ENCODE assay signal across 21 cellular contexts in the genomic region with DNA sequence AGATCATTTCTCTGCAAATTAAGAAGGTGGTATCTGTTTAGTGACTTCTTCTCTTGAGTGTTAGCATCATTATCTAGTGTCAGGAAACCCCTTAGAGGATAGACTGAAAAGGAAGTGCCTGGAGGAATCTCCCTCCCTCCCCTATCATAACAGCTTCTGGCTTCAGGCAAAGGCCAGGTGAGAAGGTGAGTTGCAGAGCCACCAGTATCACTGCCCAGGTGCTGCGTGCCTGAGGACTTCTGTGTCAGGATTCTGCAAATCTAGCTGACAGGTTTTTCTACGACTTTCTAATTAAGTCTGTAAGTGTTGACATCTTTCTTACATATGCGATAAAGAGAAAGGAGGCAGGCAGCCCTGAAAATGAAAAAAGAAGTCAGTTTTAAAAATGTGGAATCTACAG.
A peak's percentile ranks its signal among the peaks of the same experiment; 100 is the strongest.
DNase-seq lines count a peak whose midpoint lies in the region; ATAC-seq and TF ChIP-seq lines count a peak whose summit lies in the region.
"Had no signal": no experiment of that assay in that cellular context is flagged by ENCODE, and none has a peak within 500 bp of the region (broad histone marks: within the 10 kb centered on the region; RNA-seq: fewer than 3 reads in every experiment).

No MANE protein-coding gene starts in this region.

- peaks cover 80% of the 10 kb centered on the region for H4K20me1 ChIP-seq in SK-N-SH (ENCODE audit: insufficient read depth)
- H4K20me1 ChIP-seq: BLaER1 had no signal

- TF ChIP-seq RAD21 in SK-N-SH (IDR thresholded peaks at IDR 0.05; ENCODE audit: low read length): no peak

- H2BK12ac ChIP-seq in trophoblast cell (ENCODE audit: low read length): no peak overlapping the region

- no peak overlapping the region for H2AFZ ChIP-seq in SK-N-SH (ENCODE audit: low read depth)
- H2AFZ ChIP-seq in trophoblast cell (ENCODE audit: insufficient read depth, low read length, poor library complexity): no peak overlapping the region

- H2BK5ac ChIP-seq in mesendoderm (ENCODE audit: low read length): no peak overlapping the region
- no peak overlapping the region for H2BK5ac ChIP-seq in trophoblast cell (ENCODE audit: low read depth, low read length, poor library complexity)

- no peak overlapping the region for H3K14ac ChIP-seq in trophoblast cell (ENCODE audit: low read length)

- H3K9me3 ChIP-seq in SK-N-SH (no peaks in the 10 kb centered on the region), trophoblast cell (ENCODE audit: insufficient read depth, low read depth, low read length) (no peaks in the 10 kb centered on the region), suprapubic skin (no peaks in the 10 kb centered on the region)
- H3K9me3 ChIP-seq: BE2C, BLaER1 had no signal

- H3F3A ChIP-seq in SK-N-SH (replicated peaks; ENCODE audit: insufficient read depth): peaks cover 17% of the 10 kb centered on the region

- H4K12ac ChIP-seq in trophoblast cell (ENCODE audit: low read depth, low read length): no peak overlapping the region

- H2BK120ac ChIP-seq in mesendoderm (ENCODE audit: low read depth, low read length) (no peak overlapping the region), trophoblast cell (ENCODE audit: insufficient read depth, low read length, poor library complexity) (no peak overlapping the region)

- H3K79me1 ChIP-seq in mesendoderm (ENCODE audit: low read length): no peaks in the 10 kb centered on the region
- H3K79me1 ChIP-seq in trophoblast cell (ENCODE audit: low read length): no peaks in the 10 kb centered on the region

- H3K18ac ChIP-seq in mesendoderm (ENCODE audit: low read length) (no peak overlapping the region), trophoblast cell (ENCODE audit: low read length) (no peak overlapping the region)

- H4K5ac ChIP-seq in mesendoderm (ENCODE audit: low read length): no peak overlapping the region

- H3K27me3 ChIP-seq in SK-N-SH (ENCODE audit: insufficient read depth): no peaks in the 10 kb centered on the region
- H3K27me3 ChIP-seq in mesendoderm (ENCODE audit: insufficient read depth, low read length, poor library complexity): no peaks in the 10 kb centered on the region
- no peaks in the 10 kb centered on the region for H3K27me3 ChIP-seq in trophoblast cell (ENCODE audit: insufficient read depth, low read length)
- H3K27me3 ChIP-seq in suprapubic skin: no peaks in the 10 kb centered on the region
- H3K27me3 ChIP-seq: BE2C, BLaER1 had no signal

- peaks cover 0 to 42% of the 10 kb centered on the region in 2 experiments; a peak in 3 of 4 replicates for H3K4me1 ChIP-seq in SK-N-SH (ENCODE audit: control insufficient read depth in 1 of 2, insufficient read depth in 2 of 2, low read depth in 1 of 2, low read length in 1 of 2)
- no peaks in the 10 kb centered on the region for H3K4me1 ChIP-seq in mesendoderm (ENCODE audit: control insufficient read depth, low read depth, low read length)
- H3K4me1 ChIP-seq in trophoblast cell (ENCODE audit: control insufficient read depth in 1 of 2, insufficient read depth in 2 of 2, low read length in 2 of 2): no peaks in the 10 kb centered on the region
- H3K4me1 ChIP-seq in suprapubic skin: no peaks in the 10 kb centered on the region
- H3K4me1 ChIP-seq: BE2C, BLaER1 had no signal

- H4K91ac ChIP-seq in trophoblast cell (ENCODE audit: low read depth, low read length): no peak overlapping the region

- TF ChIP-seq CTCF in SK-N-SH (IDR thresholded peaks at IDR 0.05): no peak
- no peak for TF ChIP-seq CTCF in suprapubic skin (IDR thresholded peaks at IDR 0.05)

- no peak overlapping the region for H3K4ac ChIP-seq in mesendoderm (ENCODE audit: low read depth, low read length)
- H3K4ac ChIP-seq in trophoblast cell (ENCODE audit: low read depth, low read length): no peak overlapping the region

- CTCF ChIA-PET in SK-N-SH (lab: Yijun Ruan, JAX): no interaction called here

- DNase-seq in SK-N-SH (no peak), NCI-H69 (lab: John Stamatoyannopoulos, UW) (peak; percentile 9), mesendoderm (peak; percentile 11), trophoblast cell (peak; percentile 62 to 78), suprapubic skin (ENCODE audit: low spot score in 2 of 2) (no peak), dermis blood vessel endothelial cell (no peak)
- DNase-seq: 8988T; ACHN; BE2C; C1 segment of cervical spinal cord; CD4-positive, alpha-beta memory T cell; CD4-positive, CD25-positive, alpha-beta regulatory T cell; CD8-positive, alpha-beta memory T cell; COR-L47; DMS 273 treated with DMSO at 0.1 percent for 48 hours; DMS79 treated with DMSO at 0.1 percent for 48 hours; GF-D8 had no signal

- H3K56ac ChIP-seq in mesendoderm (ENCODE audit: low read length): no peak overlapping the region

- no peak overlapping the region for H3K9ac ChIP-seq in SK-N-SH
- no peak overlapping the region for H3K9ac ChIP-seq in mesendoderm (ENCODE audit: low read length)
- no peak overlapping the region for H3K9ac ChIP-seq in trophoblast cell (ENCODE audit: low read length)
- H3K9ac ChIP-seq: BLaER1 had no signal

- WGBS in SK-N-SH (ENCODE audit: low lambda C conversion rate): 65% methylated on average over 3 of the region's 3 CpGs
- no CpG with 5 or more reads among the region's 3 CpGs for WGBS in mesendoderm (ENCODE audit: extremely low coverage, insufficient coverage, low lambda C conversion rate)
- WGBS in trophoblast cell (ENCODE audit: extremely low coverage, insufficient coverage, insufficient read length): no CpG with 5 or more reads among the region's 3 CpGs
- 67% methylated on average over 3 of the region's 3 CpGs for WGBS in suprapubic skin

- ATAC-seq in SK-N-SH treated with all-trans-retinoic acid at 6 μM for 48 hours: no peak
- no peak for ATAC-seq in GM18517 (IDR thresholded peaks at IDR 0.05; ENCODE audit: unreplicated experiment)
- ATAC-seq: GM12878 had no signal

- H3K36me3 ChIP-seq in SK-N-SH (replicated peaks in 1 of 2; ENCODE audit: control insufficient read depth in 1 of 2, insufficient read depth in 2 of 2, low read length in 1 of 2) (peaks cover 0 to 32% of the 10 kb centered on the region in 2 experiments), mesendoderm (ENCODE audit: control insufficient read depth, insufficient read depth, low read length) (no peaks in the 10 kb centered on the region), trophoblast cell (ENCODE audit: control insufficient read depth in 1 of 2, insufficient read depth in 2 of 2, low read length in 2 of 2) (no peaks in the 10 kb centered on the region), suprapubic skin (no peaks in the 10 kb centered on the region)
- H3K36me3 ChIP-seq: BE2C, BLaER1 had no signal

- H3K4me2 ChIP-seq in SK-N-SH: 0 out of 2 replicates have a peak overlapping the region, but pooled peaks have one; percentile 29
- no peak overlapping the region for H3K4me2 ChIP-seq in mesendoderm (ENCODE audit: low read length)
- no peak overlapping the region for H3K4me2 ChIP-seq in trophoblast cell (ENCODE audit: low read length)
- H3K4me2 ChIP-seq: BLaER1 had no signal

- H2AK5ac ChIP-seq in mesendoderm (ENCODE audit: low read length) (no peak overlapping the region), trophoblast cell (ENCODE audit: low read length) (no peak overlapping the region)

- no peaks in the 10 kb centered on the region for H3K9me2 ChIP-seq in SK-N-SH

- TF ChIP-seq POLR2A in suprapubic skin (IDR thresholded peaks at IDR 0.05): no peak

- no peak overlapping the region; a peak in 1 of 4 replicates for H3K27ac ChIP-seq in SK-N-SH (ENCODE audit: low read depth in 2 of 2, low read length in 1 of 2)
- no peak overlapping the region for H3K27ac ChIP-seq in mesendoderm (ENCODE audit: low read depth, low read length)
- no peak overlapping the region for H3K27ac ChIP-seq in trophoblast cell (ENCODE audit: low read depth, low read length)
- H3K27ac ChIP-seq in suprapubic skin: no peak overlapping the region
- H3K27ac ChIP-seq: BLaER1 had no signal

- POLR2A ChIA-PET in SK-N-SH (lab: Yijun Ruan, JAX): no interaction called here

- peaks cover 100% of the 10 kb centered on the region for H3K79me2 ChIP-seq in SK-N-SH (ENCODE audit: insufficient read depth)
- no peaks in the 10 kb centered on the region for H3K79me2 ChIP-seq in mesendoderm (ENCODE audit: control insufficient read depth, insufficient read depth, low read length)
- H3K79me2 ChIP-seq in trophoblast cell (ENCODE audit: control insufficient read depth, insufficient read depth, low read length, poor library complexity): no peaks in the 10 kb centered on the region

- no peak overlapping the region for H4K8ac ChIP-seq in mesendoderm (ENCODE audit: low read depth, low read length)
- no peak overlapping the region for H4K8ac ChIP-seq in trophoblast cell (ENCODE audit: low read depth, low read length)

- H3K23ac ChIP-seq in mesendoderm (ENCODE audit: low read length) (no peak overlapping the region), trophoblast cell (ENCODE audit: low read length) (no peak overlapping the region)

- H3K4me3 ChIP-seq in SK-N-SH (ENCODE audit: low read depth in 2 of 2, low read length in 1 of 2): no peak overlapping the region
- no peak overlapping the region for H3K4me3 ChIP-seq in mesendoderm (ENCODE audit: low read length)
- no peak overlapping the region for H3K4me3 ChIP-seq in trophoblast cell (ENCODE audit: low read depth, low read length)
- H3K4me3 ChIP-seq in suprapubic skin: no peak overlapping the region
- H3K4me3 ChIP-seq: BLaER1, GM12878 had no signal

- no peak for TF ChIP-seq EP300 in SK-N-SH (IDR thresholded peaks at IDR 0.05; ENCODE audit: borderline replicate concordance in 1 of 2, low read depth in 1 of 2, low read length in 1 of 2)
- no peak for TF ChIP-seq EP300 in suprapubic skin (IDR thresholded peaks at IDR 0.05)

- H2BK15ac ChIP-seq in mesendoderm (replicated peaks; ENCODE audit: low read depth): no peak overlapping the region

TF ChIP-seq in SK-N-SH, 30 proteins besides CTCF, POLR2A, EP300 and RAD21 (continues in another document):
- TF ChIP-seq EZH2phosphoT487 (IDR thresholded peaks at IDR 0.05; ENCODE audit: borderline replicate concordance, low read depth): no peak

TF ChIP-seq in SK-N-SH treated with all-trans-retinoic acid at 6 μM for 48 hours, 23 proteins besides CTCF, POLR2A, EP300 and RAD21 (continues in another document):
- TF ChIP-seq ZFP3 (CRISPR knock-in tag; IDR thresholded peaks at IDR 0.05) (no peak), RARB (CRISPR knock-in tag; IDR thresholded peaks at IDR 0.05) (no peak), ZNF70 (CRISPR knock-in tag; IDR thresholded peaks at IDR 0.05) (no peak)
- TF ChIP-seq, protein P1, sequence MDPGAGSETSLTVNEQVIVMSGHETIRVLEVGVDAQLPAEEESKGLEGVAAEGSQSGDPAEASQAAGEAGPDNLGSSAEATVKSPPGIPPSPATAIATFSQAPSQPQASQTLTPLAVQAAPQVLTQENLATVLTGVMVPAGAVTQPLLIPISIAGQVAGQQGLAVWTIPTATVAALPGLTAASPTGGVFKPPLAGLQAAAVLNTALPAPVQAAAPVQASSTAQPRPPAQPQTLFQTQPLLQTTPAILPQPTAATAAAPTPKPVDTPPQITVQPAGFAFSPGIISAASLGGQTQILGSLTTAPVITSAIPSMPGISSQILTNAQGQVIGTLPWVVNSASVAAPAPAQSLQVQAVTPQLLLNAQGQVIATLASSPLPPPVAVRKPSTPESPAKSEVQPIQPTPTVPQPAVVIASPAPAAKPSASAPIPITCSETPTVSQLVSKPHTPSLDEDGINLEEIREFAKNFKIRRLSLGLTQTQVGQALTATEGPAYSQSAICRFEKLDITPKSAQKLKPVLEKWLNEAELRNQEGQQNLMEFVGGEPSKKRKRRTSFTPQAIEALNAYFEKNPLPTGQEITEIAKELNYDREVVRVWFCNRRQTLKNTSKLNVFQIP (CRISPR knock-in tag; IDR thresholded peaks at IDR 0.05; ENCODE audit: borderline replicate concordance, low read depth): no peak

Comparison
In these comparisons a context has a peak if more than half of its experiments do, and no peak if none do; other contexts are left out.
1. DNase-seq: peak in NCI-H69 (single experiment), mesendoderm (single experiment) and trophoblast cell (2 of 2); none in SK-N-SH (single experiment), suprapubic skin (0 of 2) and dermis blood vessel endothelial cell (single experiment).